22 cellular contexts compared by ENCODE assay signal in genomic region chr7:25714013-25714412, GRCh38.
DNase-seq lines count a peak whose midpoint lies in the region; ATAC-seq, FAIRE-seq and TF ChIP-seq lines count a peak whose summit lies in the region.
"Had no signal": no experiment of that assay in that cellular context is flagged by ENCODE, and none has a peak within 500 bp of the region (broad histone marks: within the 10 kb centered on the region; RNA-seq: fewer than 3 reads in every experiment).

No MANE protein-coding gene starts in this region.

- H3K27me3 Mint-ChIP-seq in nephron progenitor cell (ENCODE audit: low read depth, poor library complexity), result peaks cover 5% of the 10 kb centered on the region

- no peaks in the 10 kb centered on the region for H3K9me3 ChIP-seq in left ventricle myocardium inferior (replicated peaks)
- H3K9me3 ChIP-seq: HAP-1, MG63 had no signal

- ATAC-seq in Right ventricle myocardium inferior (no peak), GM19351 (IDR thresholded peaks at IDR 0.05; ENCODE audit: unreplicated experiment) (no peak)

- H3K4me3 Mint-ChIP-seq in nephron progenitor cell, result no peak overlapping the region
- H3K4me3 Mint-ChIP-seq: B cell; CD4-positive, CD25-positive, alpha-beta regulatory T cell had no signal

- H3K36me3 ChIP-seq in left ventricle myocardium inferior, result no peaks in the 10 kb centered on the region
- H3K36me3 ChIP-seq: HAP-1, MG63 had no signal

- peak; percentile 48 for FAIRE-seq in urothelium cell line (lab: Jason Lieb, UNC)
- FAIRE-seq: HTR-8/SVneo had no signal

- H3K4me1 Mint-ChIP-seq in nephron progenitor cell, result peaks cover 54% of the 10 kb centered on the region
- H3K4me1 Mint-ChIP-seq: B cell; CD4-positive, CD25-positive, alpha-beta regulatory T cell had no signal

- DNase-seq in left ventricle myocardium inferior (no peak), Right ventricle myocardium inferior (ENCODE audit: missing footprints) (no peak), epithelial cell of esophagus (ENCODE audit: low read depth) (peak; percentile 2), nephron progenitor cell (no peak), urothelium cell line (ENCODE audit: low spot score) (no peak), cerebellar nuclear complex (lab: John Stamatoyannopoulos, UW) (no peak), NOMO-1 (lab: John Stamatoyannopoulos, UW; ENCODE audit: unreplicated experiment in 2 of 2) (no peak)
- DNase-seq: CD4-positive, CD25-positive, alpha-beta regulatory T cell; COR-L47; GF-D8; GM23248; Kasumi-1; MG63; NCI-H1048; NCI-H146; NCI-H2029 treated with DMSO at 0.1 percent for 48 hours; NCI-H510A treated with DMSO at 0.1 percent for 48 hours; NCI-H82 had no signal

- H3K36me3 Mint-ChIP-seq in nephron progenitor cell (ENCODE audit: low read depth), result peaks cover 5% of the 10 kb centered on the region
- H3K36me3 Mint-ChIP-seq: CD4-positive, CD25-positive, alpha-beta regulatory T cell had no signal

- H3K9me3 Mint-ChIP-seq in nephron progenitor cell, result no peaks in the 10 kb centered on the region

- no peak for TF ChIP-seq CTCF in left ventricle myocardium inferior (IDR thresholded peaks at IDR 0.05; ENCODE audit: borderline replicate concordance)
- TF ChIP-seq CTCF in epithelial cell of esophagus (IDR thresholded peaks at IDR 0.05; ENCODE audit: insufficient read depth, low read depth, low read length, missing control alignments), result no peak
- no peak for TF ChIP-seq CTCF in nephron progenitor cell (IDR thresholded peaks at IDR 0.05)

- H3K27me3 ChIP-seq in left ventricle myocardium inferior (ENCODE audit: low read depth), result no peaks in the 10 kb centered on the region
- H3K27me3 ChIP-seq: MG63 had no signal

- peak overlapping the region; percentile 2 for H3K27ac ChIP-seq in left ventricle myocardium inferior (replicated peaks)
- H3K27ac ChIP-seq: GM23248 had no signal

- no peak overlapping the region for H3K4me3 ChIP-seq in left ventricle myocardium inferior
- no peak overlapping the region for H3K4me3 ChIP-seq in epithelial cell of esophagus (ENCODE audit: low read length)
- H3K4me3 ChIP-seq: GM23248, HAP-1, MG63 had no signal

- peak overlapping the region; percentile 19 for H3K27ac Mint-ChIP-seq in nephron progenitor cell
- H3K27ac Mint-ChIP-seq: B cell; CD4-positive, CD25-positive, alpha-beta regulatory T cell had no signal

- H3K4me1 ChIP-seq in left ventricle myocardium inferior, result peaks cover 36% of the 10 kb centered on the region

- intact Hi-C loops in left ventricle myocardium inferior (cut with micrococcal nuclease), result loop anchor here (10.0 kb wide), 1 partner anchor 131 kb away; no protein-coding TSS in a partner anchor
- intact Hi-C loops in Right ventricle myocardium inferior (cut with DNase I), result loop anchor here (5.0 kb wide), 1 partner anchor 128 kb away; no protein-coding TSS in a partner anchor
